In the genomic region with DNA sequence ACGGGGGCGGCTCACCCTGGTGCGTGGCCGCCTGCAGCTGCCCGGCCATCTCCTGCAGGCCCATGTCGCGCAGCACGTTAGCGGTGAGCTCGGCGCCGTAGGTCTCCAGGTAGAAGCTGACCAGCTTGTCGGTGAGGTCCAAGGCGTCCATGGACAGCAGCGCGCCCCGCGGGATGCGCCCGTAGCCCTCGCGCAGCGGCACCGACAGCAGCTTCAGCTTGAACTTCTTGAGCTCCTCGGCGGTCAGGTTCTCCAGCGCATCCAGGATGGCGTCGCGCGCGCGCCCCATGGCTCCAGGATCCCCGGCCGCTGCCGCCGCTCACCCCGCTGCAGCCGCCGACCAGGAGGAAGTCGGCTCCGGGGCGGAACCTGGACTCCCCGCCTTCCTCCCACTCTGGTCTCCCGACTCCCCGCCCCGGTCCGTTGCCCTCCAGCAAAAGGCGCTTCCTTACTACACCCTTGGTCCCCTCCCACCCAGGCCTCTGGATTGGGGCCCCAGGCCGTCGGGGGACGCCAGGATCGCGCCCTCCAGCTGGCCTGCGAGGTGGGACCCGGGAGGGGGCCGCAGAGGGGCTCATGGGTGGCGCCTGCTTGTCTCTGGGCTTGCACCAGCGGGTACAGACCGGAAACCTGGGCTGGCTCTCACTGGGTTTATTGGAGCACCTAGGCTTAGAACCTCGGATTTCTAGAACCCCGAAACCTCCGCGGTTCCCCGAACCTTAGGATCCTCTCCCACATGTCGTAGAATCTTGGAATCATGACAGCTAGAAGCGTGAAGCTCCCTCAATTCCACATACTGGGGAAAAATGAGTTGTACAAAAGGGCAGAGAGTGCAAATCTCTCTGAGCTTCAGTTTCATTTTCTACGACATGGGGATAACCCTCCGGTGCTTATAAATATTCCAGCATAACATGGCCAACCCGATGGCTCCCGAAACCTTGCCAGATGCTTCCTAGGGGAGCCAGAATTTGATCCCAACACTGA, we compare ENCODE assay signal across 9 cellular contexts. TPM values are rescaled to one million over a fixed set of nuclear protein-coding genes. Genes with fewer than 3 reads are reported as not detected.
DNase-seq lines count a peak whose midpoint lies in the region; ATAC-seq and TF ChIP-seq lines count a peak whose summit lies in the region.
"Had no signal": no experiment of that assay in that cellular context is flagged by ENCODE, and none has a peak within 500 bp of the region (broad histone marks: within the 10 kb centered on the region; RNA-seq: fewer than 3 reads in every experiment).

A gene (minus strand): TSS at position 359 of the 984 bp plus-strand sequence. CDS start 70 bp downstream, at position 289.

- peak within 1 kb of the TSS; percentile 73 for H3K9ac ChIP-seq in KMS-11
- H3K9ac ChIP-seq in parathyroid adenoma, result no peak within 1 kb of the TSS

- peak within 1 kb of the TSS; percentile 85 to 97 (median 92) for H3K27ac Mint-ChIP-seq in CD14-positive monocyte
- peak within 1 kb of the TSS; percentile 69 for H3K27ac Mint-ChIP-seq in activated T-helper 17 cell treated with anti-CD3 and anti-CD28 coated beads, Interleukin-2, amount 50 U/mL, for 72 hours

- H3K36me3 Mint-ChIP-seq in CD14-positive monocyte, result peaks cover 21 to 33% of the 10 kb centered on the region in 2 donors
- peaks cover 22% of the 10 kb centered on the region for H3K36me3 Mint-ChIP-seq in activated T-helper 17 cell treated with anti-CD3 and anti-CD28 coated beads, Interleukin-2, amount 50 U/mL, for 72 hours (ENCODE audit: low read depth)

- H3K27me3 ChIP-seq in KMS-11 (ENCODE audit: insufficient read depth, low read depth) (no peaks in the 10 kb centered on the region), parathyroid adenoma (ENCODE audit: control insufficient read depth, insufficient read depth, low read length) (no peaks in the 10 kb centered on the region)

- H3K4me3 Mint-ChIP-seq in CD14-positive monocyte, result peak within 1 kb of the TSS; percentile 97 to 99
- peak within 1 kb of the TSS; percentile 81 for H3K4me3 Mint-ChIP-seq in activated T-helper 17 cell treated with anti-CD3 and anti-CD28 coated beads, Interleukin-2, amount 50 U/mL, for 72 hours

- no peaks in the 10 kb centered on the region for H4K20me1 ChIP-seq in KMS-11 (ENCODE audit: insufficient read depth)

- ATAC-seq in GM19395 (IDR thresholded peaks at IDR 0.05; ENCODE audit: unreplicated experiment) (peak; percentile 35), Right ventricle myocardium superior (ENCODE audit: poor library complexity) (peak; percentile 81)
- ATAC-seq in activated T-helper 17 cell treated with anti-CD3 and anti-CD28 coated beads, Interleukin-2, amount 50 U/mL, for 72 hours (replicated peaks), result peak; percentile 33

- no peaks in the 10 kb centered on the region for H3K9me3 ChIP-seq in parathyroid adenoma (ENCODE audit: control insufficient read depth, low read length)

- H2AFZ ChIP-seq in KMS-11 (ENCODE audit: low read depth) (peak within 1 kb of the TSS; percentile 90), parathyroid adenoma (peak within 1 kb of the TSS; percentile 65)

- TF ChIP-seq CTCF in CD14-positive monocyte (IDR thresholded peaks at IDR 0.05) (no peak), KMS-11 (conservative IDR thresholded peaks at IDR 0.05; ENCODE audit: low read depth, low read length) (no peak), parathyroid adenoma (IDR thresholded peaks at IDR 0.05) (no peak)

- no peak within 1 kb of the TSS for H3K4me3 ChIP-seq in KMS-11 (IDR thresholded peaks at IDR 0.05; ENCODE audit: insufficient read depth, low read depth, low read length)
- peak within 1 kb of the TSS; percentile 40 for H3K4me3 ChIP-seq in parathyroid adenoma (ENCODE audit: low read depth, low read length)

- peaks cover 35% of the 10 kb centered on the region for H3K4me1 ChIP-seq in KMS-11 (ENCODE audit: low read depth, poor library complexity, severe bottlenecking)
- H3K4me1 ChIP-seq in parathyroid adenoma, result no peaks in the 10 kb centered on the region

- H3K27ac ChIP-seq in KMS-11 (peak within 1 kb of the TSS; percentile 66), parathyroid adenoma (no peak within 1 kb of the TSS)

- H3K4me2 ChIP-seq in KMS-11 (peak within 1 kb of the TSS; percentile 77), parathyroid adenoma (ENCODE audit: low read length) (peak within 1 kb of the TSS; percentile 77)

- no peaks in the 10 kb centered on the region for H3K79me2 ChIP-seq in KMS-11 (ENCODE audit: insufficient read depth, low read depth)
- H3K79me2 ChIP-seq in parathyroid adenoma, result no peaks in the 10 kb centered on the region

- DNase-seq in CD14-positive monocyte (ENCODE audit: low spot score) (no peak), Right ventricle myocardium superior (peak; percentile 87), NCI-H345 treated with DMSO at 0.1 percent for 48 hours (lab: John Stamatoyannopoulos, UW; ENCODE audit: unreplicated experiment) (no peak), pons (ENCODE audit: low spot score) (no peak)

- H3K4me1 Mint-ChIP-seq in CD14-positive monocyte, result peaks cover 72% of the 10 kb centered on the region
- peaks cover 32% of the 10 kb centered on the region for H3K4me1 Mint-ChIP-seq in activated T-helper 17 cell treated with anti-CD3 and anti-CD28 coated beads, Interleukin-2, amount 50 U/mL, for 72 hours

- H3K27me3 Mint-ChIP-seq in CD14-positive monocyte (ENCODE audit: low read depth in 3 of 3), result peaks cover 5 to 9% (median 6%) of the 10 kb centered on the region in 3 donors
- H3K27me3 Mint-ChIP-seq in activated T-helper 17 cell treated with anti-CD3 and anti-CD28 coated beads, Interleukin-2, amount 50 U/mL, for 72 hours, result no peaks in the 10 kb centered on the region

- H3K36me3 ChIP-seq in KMS-11 (ENCODE audit: insufficient read depth) (no peaks in the 10 kb centered on the region), parathyroid adenoma (ENCODE audit: control insufficient read depth, insufficient read depth, low read length) (no peaks in the 10 kb centered on the region)

- no peaks in the 10 kb centered on the region for H3K9me3 Mint-ChIP-seq in CD14-positive monocyte
- H3K9me3 Mint-ChIP-seq in activated T-helper 17 cell treated with anti-CD3 and anti-CD28 coated beads, Interleukin-2, amount 50 U/mL, for 72 hours, result no peaks in the 10 kb centered on the region

- intact Hi-C loops in CD14-positive monocyte (cut with micrococcal nuclease), result loop anchor here (2.0 to 5.0 kb wide), 4 partner anchors 14 to 240 kb away; a partner anchor contains a TSS
- intact Hi-C loops in Right ventricle myocardium superior (cut with DNase I), result no loop called here

RNA-seq across cellular contexts. Expression of the gene that starts here (rescaled TPM):
- polyA plus RNA-seq in CD14-positive monocyte, result 100 to 1,000 TPM; 374 to 400 TPM
- total RNA-seq in activated T-helper 17 cell treated with anti-CD3 and anti-CD28 coated beads, Interleukin-2, amount 50 U/mL, for 72 hours, result 10 to 100 TPM in 1 of 2 donors, 1 to 10 TPM in 1; 9.6 to 25.6 TPM
- 8.2 TPM for total RNA-seq in Right ventricle myocardium superior
- total RNA-seq: NCI-H460 had no signal
